Comparison of ENCODE assay signal across 23 cellular contexts in genomic region chr19:42388851-42389489, GRCh38. TPM values are rescaled to one million over a fixed set of nuclear protein-coding genes. Genes with fewer than 3 reads are reported as not detected.
DNase-seq lines count a peak whose midpoint lies in the region; ATAC-seq and TF ChIP-seq lines count a peak whose summit lies in the region.
"Had no signal": no experiment of that assay in that cellular context is flagged by ENCODE, and none has a peak within 500 bp of the region (broad histone marks: within the 10 kb centered on the region; RNA-seq: fewer than 3 reads in every experiment).

No MANE protein-coding gene starts in this region.

- H3K36me3 ChIP-seq in HEK293 (ENCODE audit: control insufficient read depth in 2 of 2, insufficient read depth in 1 of 2, low read length in 2 of 2), result no peaks in the 10 kb centered on the region; a peak in 1 of 3 replicates
- H3K36me3 ChIP-seq in esophagus (ENCODE audit: control insufficient read depth in 2 of 2, insufficient read depth in 2 of 2, low read length in 1 of 2), result no peaks in the 10 kb centered on the region
- H3K36me3 ChIP-seq in neuronal stem cell (replicated peaks in 1 of 2; ENCODE audit: control insufficient read depth in 2 of 2, insufficient read depth in 2 of 2, low read length in 2 of 2), result no peaks in the 10 kb centered on the region
- no peaks in the 10 kb centered on the region for H3K36me3 ChIP-seq in Karpas-422 (ENCODE audit: insufficient read depth, low read length)
- H3K36me3 ChIP-seq: HAP-1 had no signal

- no peaks in the 10 kb centered on the region for H3K9me3 ChIP-seq in HEK293 (ENCODE audit: control insufficient read depth, insufficient read depth, low read depth, low read length)
- H3K9me3 ChIP-seq in esophagus (ENCODE audit: control insufficient read depth in 2 of 2, insufficient read depth in 1 of 2, low read depth in 1 of 2, low read length in 1 of 2), result no peaks in the 10 kb centered on the region
- H3K9me3 ChIP-seq in neuronal stem cell (replicated peaks in 1 of 2; ENCODE audit: control insufficient read depth in 2 of 2, insufficient read depth in 1 of 2, low read depth in 1 of 2, low read length in 2 of 2), result no peaks in the 10 kb centered on the region
- no peaks in the 10 kb centered on the region for H3K9me3 ChIP-seq in Karpas-422 (ENCODE audit: low read length)
- H3K9me3 ChIP-seq: A549, HAP-1 had no signal

- no peak; the same call in 1 of the 2 replicates for TF ChIP-seq CTCF in HEK293 (tag by site-specific recombination; IDR thresholded peaks at IDR 0.05)

- no peaks in the 10 kb centered on the region for H3K27me3 ChIP-seq in esophagus (ENCODE audit: control insufficient read depth in 1 of 2, insufficient read depth in 2 of 2, low read length in 2 of 2)
- H3K27me3 ChIP-seq in neuronal stem cell (ENCODE audit: control insufficient read depth in 3 of 3, insufficient read depth in 3 of 3, low read depth in 1 of 3, low read length in 3 of 3), result peaks cover 0 to 47% (median 12%) of the 10 kb centered on the region in 3 experiments
- H3K27me3 ChIP-seq in Karpas-422 (ENCODE audit: low read length), result no peaks in the 10 kb centered on the region

- H3K18ac ChIP-seq in neuronal stem cell (ENCODE audit: low read length), result peak overlapping the region; percentile 80

- no peak overlapping the region for H2BK5ac ChIP-seq in neuronal stem cell (ENCODE audit: low read length)

- H3K4me1 ChIP-seq in HEK293 (ENCODE audit: control insufficient read depth, insufficient read depth, low read length) (peaks cover 4% of the 10 kb centered on the region; the same call in 1 of the 2 replicates), esophagus (ENCODE audit: control insufficient read depth in 2 of 2, insufficient read depth in 2 of 2, low read length in 1 of 2) (no peaks in the 10 kb centered on the region), neuronal stem cell (ENCODE audit: control insufficient read depth in 2 of 2, insufficient read depth in 1 of 2, low read depth in 1 of 2, low read length in 2 of 2) (peaks cover 3 to 4% of the 10 kb centered on the region in 2 donors), Karpas-422 (ENCODE audit: low read length) (peaks cover 7% of the 10 kb centered on the region)

- H3K27ac ChIP-seq in HEK293 (ENCODE audit: extremely low read depth, low read depth, low read length) (no peak overlapping the region), esophagus (ENCODE audit: low read depth in 2 of 2, low read length in 1 of 2) (peak overlapping the region in 1 of 2 donors; percentile 69), neuronal stem cell (replicated peaks; ENCODE audit: low read length) (no peak overlapping the region), Karpas-422 (ENCODE audit: low read length) (no peak overlapping the region)
- H3K27ac ChIP-seq: A549, GM23248 had no signal

- H2BK15ac ChIP-seq in neuronal stem cell (ENCODE audit: low read length), result peak overlapping the region; percentile 94

- H3K4me3 ChIP-seq in HEK293 (ENCODE audit: low read depth, low read length) (no peak overlapping the region), esophagus (ENCODE audit: low read depth in 1 of 2, low read length in 2 of 2) (peak overlapping the region; percentile 48 to 50), neuronal stem cell (ENCODE audit: low read length in 2 of 2) (peak overlapping the region in 1 of 2 donors; percentile 49), Karpas-422 (ENCODE audit: low read length) (no peak overlapping the region)
- H3K4me3 ChIP-seq: A549, GM23248, HAP-1 had no signal

- H3K4me2 ChIP-seq in neuronal stem cell (ENCODE audit: insufficient read depth, low read length, poor library complexity, severe bottlenecking), result no peak overlapping the region
- no peak overlapping the region for H3K4me2 ChIP-seq in Karpas-422 (ENCODE audit: low read depth, low read length, poor library complexity, severe bottlenecking)
- H3K4me2 ChIP-seq: A549 had no signal

- 78 to 80% methylated on average over 16 to 20 of the region's 20 CpGs for WGBS in esophagus, 2 donors
- no CpG with 5 or more reads among the region's 20 CpGs for WGBS in neuronal stem cell (ENCODE audit: extremely low coverage in 2 of 2, insufficient read length in 2 of 2, insufficient replicate concordance in 1 of 2), 2 donors

- H3K23ac ChIP-seq in neuronal stem cell (ENCODE audit: low read depth, low read length, poor library complexity), result peak overlapping the region; percentile 96

- POLR2A ChIA-PET in HEK293 (lab: Yijun Ruan, JAX), result interaction anchor here (4.1 kb wide), 1 partner anchor 8 kb away, joined by 34 read pairs; no protein-coding TSS in a partner anchor

- no peaks in the 10 kb centered on the region for H4K20me1 ChIP-seq in Karpas-422 (ENCODE audit: insufficient read depth, low read depth, low read length)

- H3K9me2 ChIP-seq in Karpas-422 (replicated peaks; ENCODE audit: insufficient read depth, low read length), result no peaks in the 10 kb centered on the region

- H3K79me1 ChIP-seq in neuronal stem cell (ENCODE audit: low read depth, low read length), result no peaks in the 10 kb centered on the region

- no peak overlapping the region for H4K8ac ChIP-seq in neuronal stem cell (ENCODE audit: low read depth, low read length)

- DNase-seq in neuronal stem cell (ENCODE audit: low spot score) (no peak), Karpas-422 (no peak)
- DNase-seq: 8988T; ACHN; C1 segment of cervical spinal cord; Calu3; CD4-positive, alpha-beta memory T cell; COR-L47; DMS53; DMS79 treated with DMSO at 0.1 percent for 48 hours; GF-D8; GM23248 had no signal

- H3K4ac ChIP-seq in neuronal stem cell (ENCODE audit: low read length), result peak overlapping the region; percentile 89

- H2AK5ac ChIP-seq in neuronal stem cell (ENCODE audit: low read depth, low read length), result peak overlapping the region; percentile 86

- H3K79me2 ChIP-seq in Karpas-422 (ENCODE audit: low read length), result no peaks in the 10 kb centered on the region

- H4K91ac ChIP-seq in neuronal stem cell (ENCODE audit: low read depth, low read length, poor library complexity), result peak overlapping the region; percentile 53

- H2BK120ac ChIP-seq in neuronal stem cell (ENCODE audit: low read depth, low read length), result no peak overlapping the region

- no peak for ATAC-seq in HG03135 (IDR thresholded peaks at IDR 0.05; ENCODE audit: unreplicated experiment)
- ATAC-seq in GM19452 (IDR thresholded peaks at IDR 0.05; ENCODE audit: unreplicated experiment), result no peak
- ATAC-seq in activated CD4-positive, CD25-positive, alpha-beta regulatory T cell treated with anti-CD3 and anti-CD28 coated beads, Interleukin-2, amount 50 U/mL, for 24 hours, result no peak
- ATAC-seq: A549 had no signal

- peak overlapping the region; percentile 73 for H2BK12ac ChIP-seq in neuronal stem cell (ENCODE audit: low read length)

- H2AFZ ChIP-seq in neuronal stem cell (ENCODE audit: low read length), result no peak overlapping the region
- H2AFZ ChIP-seq in Karpas-422 (ENCODE audit: low read length), result no peak overlapping the region
- H2AFZ ChIP-seq: GM23248 had no signal

- peak overlapping the region; percentile 70 for H3K9ac ChIP-seq in neuronal stem cell (ENCODE audit: low read depth, low read length, poor library complexity)
- no peak overlapping the region for H3K9ac ChIP-seq in Karpas-422 (ENCODE audit: low read length)
- H3K9ac ChIP-seq: GM23248 had no signal

- H3K14ac ChIP-seq in neuronal stem cell (ENCODE audit: low read length), result no peak overlapping the region

- CTCF ChIA-PET in HEK293 (lab: Yijun Ruan, JAX), result interaction anchor here (3.8 kb wide), 1 partner anchor 12 kb away, joined by 33 read pairs; no protein-coding TSS in a partner anchor

TF ChIP-seq in HEK293, 187 proteins besides CTCF, POLR2A, EP300 and RAD21:
- TF ChIP-seq ZFHX2 (tag by site-specific recombination; conservative IDR thresholded peaks at IDR 0.05) (peak; percentile 11; the same call in 1 of the 2 replicates), ZNF2 (tag by site-specific recombination; IDR thresholded peaks at IDR 0.05) (no peak), KLF1 (tag by site-specific recombination; IDR thresholded peaks at IDR 0.05) (peak; percentile 62)
- TF ChIP-seq, protein P1, sequence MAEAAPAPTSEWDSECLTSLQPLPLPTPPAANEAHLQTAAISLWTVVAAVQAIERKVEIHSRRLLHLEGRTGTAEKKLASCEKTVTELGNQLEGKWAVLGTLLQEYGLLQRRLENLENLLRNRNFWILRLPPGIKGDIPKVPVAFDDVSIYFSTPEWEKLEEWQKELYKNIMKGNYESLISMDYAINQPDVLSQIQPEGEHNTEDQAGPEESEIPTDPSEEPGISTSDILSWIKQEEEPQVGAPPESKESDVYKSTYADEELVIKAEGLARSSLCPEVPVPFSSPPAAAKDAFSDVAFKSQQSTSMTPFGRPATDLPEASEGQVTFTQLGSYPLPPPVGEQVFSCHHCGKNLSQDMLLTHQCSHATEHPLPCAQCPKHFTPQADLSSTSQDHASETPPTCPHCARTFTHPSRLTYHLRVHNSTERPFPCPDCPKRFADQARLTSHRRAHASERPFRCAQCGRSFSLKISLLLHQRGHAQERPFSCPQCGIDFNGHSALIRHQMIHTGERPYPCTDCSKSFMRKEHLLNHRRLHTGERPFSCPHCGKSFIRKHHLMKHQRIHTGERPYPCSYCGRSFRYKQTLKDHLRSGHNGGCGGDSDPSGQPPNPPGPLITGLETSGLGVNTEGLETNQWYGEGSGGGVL (tag by site-specific recombination; IDR thresholded peaks at IDR 0.05), result 0 out of 2 replicates have a peak, but pooled peaks have one; percentile 3
TF ChIP-seq in HEK293: peak in this region for 3.

RNA-seq across cellular contexts. Expression of gene CNFN, which starts 1.1 kb away (rescaled TPM):
- polyA plus RNA-seq in esophagus, result 1,000 to 10,000 TPM; 5,144 to 7,132 TPM
- polyA plus RNA-seq in neuronal stem cell (2013, experiment 1 of 2), result 41.6 TPM
- 43.2 TPM for polyA plus RNA-seq in neuronal stem cell (2013, experiment 2 of 2)
- not detected in 2 replicates for total RNA-seq in Karpas-422 (2014; rRNA removed; shearing (Covaris generic); ENCODE audit: low replicate concordance)
- total RNA-seq: CD4-positive, alpha-beta memory T cell; GM23248 had no signal

RNA-seq across cellular contexts. Expression of gene LIPE, which starts 38.2 kb away (rescaled TPM):
- polyA plus RNA-seq in esophagus, result 10 to 100 TPM in 1 of 2 donors, 1 to 10 TPM in 1; 9.2 to 11.4 TPM
- polyA plus RNA-seq in neuronal stem cell (2013, experiment 1 of 2), result 10.6 TPM
- polyA plus RNA-seq in neuronal stem cell (2013, experiment 2 of 2), result 10.0 TPM
- total RNA-seq in Karpas-422 (2014; rRNA removed; shearing (Covaris generic); ENCODE audit: low replicate concordance), result 16.3 and 50.6 TPM in 2 replicates

RNA-seq across cellular contexts. Expression of gene CXCL17, which starts 53.8 kb away (rescaled TPM):
- polyA plus RNA-seq in esophagus, result 100 to 1,000 TPM; 107 to 171 TPM
- polyA plus RNA-seq in neuronal stem cell (2013, experiment 1 of 2), result not detected
- polyA plus RNA-seq in neuronal stem cell (2013, experiment 2 of 2), result not detected
- not detected in 2 replicates for total RNA-seq in Karpas-422 (2014; rRNA removed; shearing (Covaris generic); ENCODE audit: low replicate concordance)
- total RNA-seq: CD4-positive, alpha-beta memory T cell; Daoy; G401; GM23248; H4 had no signal
- polyA plus RNA-seq: BJ; CD4-positive, alpha-beta memory T cell; GM23248 had no signal

Comparison
In these comparisons a context has a peak if more than half of its experiments do, and no peak if none do; other contexts are left out.
1. H3K4me3 ChIP-seq: peak in esophagus (2 of 2); none in HEK293 (single experiment) and Karpas-422 (single experiment).